23 cellular contexts compared by ENCODE assay signal in genomic region chr2:28674062-28674712, GRCh38.
DNase-seq lines count a peak whose midpoint lies in the region; ATAC-seq and TF ChIP-seq lines count a peak whose summit lies in the region.
"Had no signal": no experiment of that assay in that cellular context is flagged by ENCODE, and none has a peak within 500 bp of the region (broad histone marks: within the 10 kb centered on the region; RNA-seq: fewer than 3 reads in every experiment).

No MANE protein-coding gene starts in this region.

- 47 to 52% methylated on average over 3 of the region's 3 CpGs for WGBS in GM23248 (ENCODE audit: low coverage in 1 of 2, low lambda C conversion rate in 2 of 2, missing lambda C conversion rate in 2 of 2), 2 experiments

- no peaks in the 10 kb centered on the region for H3K9me3 ChIP-seq in GM23248 (ENCODE audit: low read depth)
- H3K9me3 ChIP-seq in ascending aorta, result no peaks in the 10 kb centered on the region
- H3K9me3 ChIP-seq: left lung had no signal

- DNase-seq in GM23248 (peak; percentile 32), ascending aorta (ENCODE audit: low spot score in 2 of 2) (no peak), fibroblast of the aortic adventitia (ENCODE audit: low read depth) (peak; percentile 78), renal cortical epithelial cell (ENCODE audit: low read depth) (peak; percentile 58), SHP77 (lab: John Stamatoyannopoulos, UW) (no peak)
- DNase-seq: activated CD4-positive, alpha-beta T cell treated with anti-CD3 and anti-CD28 coated beads, Interleukin-2, amount 10 ng/mL, durations not matched to agents 24 days and 14 days; activated naive CD8-positive, alpha-beta T cell treated with anti-CD3 and anti-CD28 coated beads for 36 hours; CD4-positive, alpha-beta memory T cell; DMS53; H9; left lung; NCI-H1417; NCI-H69; nephron progenitor cell; stimulated activated CD4-positive, alpha-beta T cell treated with anti-CD3 and anti-CD28 coated beads, Interleukin-2, amount 100 ng/mL, for 24 hours; stimulated activated naive CD4-positive, alpha-beta T cell had no signal

- no peak overlapping the region for H3K4me2 ChIP-seq in GM23248 (ENCODE audit: unreplicated experiment)

- H3K36me3 ChIP-seq in GM23248 (ENCODE audit: low read depth) (no peaks in the 10 kb centered on the region), ascending aorta (no peaks in the 10 kb centered on the region)
- H3K36me3 ChIP-seq: left lung, tibial nerve had no signal

- no peak for ATAC-seq in GM21576 (IDR thresholded peaks at IDR 0.05; ENCODE audit: unreplicated experiment)
- ATAC-seq in HG02759 (IDR thresholded peaks at IDR 0.05; ENCODE audit: unreplicated experiment), result no peak
- no peak for ATAC-seq in HG03039 (IDR thresholded peaks at IDR 0.05; ENCODE audit: unreplicated experiment)
- ATAC-seq: left lung, Right ventricle myocardium inferior had no signal

- in situ Hi-C loops in GM23248 (cut with MboI), result no loop called here

- no peaks in the 10 kb centered on the region for H3K9me2 ChIP-seq in GM23248 (ENCODE audit: insufficient read depth)

- H2AFZ ChIP-seq in GM23248, result no peak overlapping the region

- no peak overlapping the region for H3K27ac ChIP-seq in GM23248
- H3K27ac ChIP-seq in ascending aorta, result peak overlapping the region; percentile 51 to 61
- H3K27ac ChIP-seq: epithelial cell of prostate, left lung, skin epidermis, tibial nerve had no signal

- H3K79me2 ChIP-seq in GM23248 (ENCODE audit: insufficient read depth), result no peaks in the 10 kb centered on the region

- TF ChIP-seq CTCF in ascending aorta (IDR thresholded peaks at IDR 0.05) (no peak), fibroblast of the aortic adventitia (IDR thresholded peaks at IDR 0.05; ENCODE audit: insufficient read depth, low read length) (no peak)

- 0 out of 2 replicates have a peak, but pooled peaks cover 9% of the 10 kb centered on the region for H3F3A ChIP-seq in GM23248 (ENCODE audit: insufficient read depth)

- H3K9ac ChIP-seq in GM23248, result no peak overlapping the region

- H3K4me3 ChIP-seq in GM23248 (no peak overlapping the region), ascending aorta (no peak overlapping the region), fibroblast of the aortic adventitia (ENCODE audit: low read depth, low read length) (no peak overlapping the region)
- H3K4me3 ChIP-seq: left lung, skin epidermis, tibial nerve had no signal

- intact Hi-C loops in ascending aorta (cut with DNase I), result no loop called here

- H3K4me1 ChIP-seq in GM23248 (ENCODE audit: insufficient read depth) (peaks cover 6% of the 10 kb centered on the region; the same call in 1 of the 2 replicates), ascending aorta (peaks cover 0 to 7% of the 10 kb centered on the region in 2 donors)
- H3K4me1 ChIP-seq: left lung, tibial nerve had no signal

- H3K27me3 ChIP-seq in GM23248 (replicated peaks; ENCODE audit: insufficient read depth) (no peaks in the 10 kb centered on the region), ascending aorta (no peaks in the 10 kb centered on the region)
- H3K27me3 ChIP-seq: left lung, tibial nerve had no signal

- no peaks in the 10 kb centered on the region for H4K20me1 ChIP-seq in GM23248 (ENCODE audit: insufficient read depth)

Comparison
In these comparisons a context has a peak if more than half of its experiments do, and no peak if none do; other contexts are left out.
1. DNase-seq: peak in GM23248 (single experiment), fibroblast of the aortic adventitia (single experiment) and renal cortical epithelial cell (single experiment); none in ascending aorta (0 of 2) and SHP77 (0 of 2).